Comparison of ENCODE assay signal across 1 cellular context in the genomic region with DNA sequence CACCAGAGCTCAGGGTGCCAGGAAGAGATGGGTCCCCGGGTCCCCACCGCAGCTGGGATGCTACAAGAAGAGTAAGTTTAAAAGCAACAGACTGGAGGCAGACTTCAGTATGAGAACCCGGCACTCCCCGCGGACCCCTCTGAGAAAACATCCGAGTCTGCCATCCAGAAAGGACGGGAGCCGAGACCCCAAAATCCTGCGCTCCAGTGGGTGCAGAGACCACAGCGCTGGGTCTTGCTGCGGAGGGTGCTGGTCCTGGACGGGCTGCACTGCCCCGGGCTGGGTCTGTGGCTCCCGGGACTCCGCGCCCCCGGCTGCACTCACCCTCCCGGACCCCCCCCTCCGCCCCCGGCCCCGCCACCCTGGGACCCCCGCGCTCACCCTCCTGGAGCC.
TF ChIP-seq lines count a peak whose summit lies in the region.

No MANE protein-coding gene starts in this region.

TF ChIP-seq in WTC11, 78 proteins besides CTCF, POLR2A, EP300 and RAD21 (continued from another document):
- TF ChIP-seq, protein P1, sequence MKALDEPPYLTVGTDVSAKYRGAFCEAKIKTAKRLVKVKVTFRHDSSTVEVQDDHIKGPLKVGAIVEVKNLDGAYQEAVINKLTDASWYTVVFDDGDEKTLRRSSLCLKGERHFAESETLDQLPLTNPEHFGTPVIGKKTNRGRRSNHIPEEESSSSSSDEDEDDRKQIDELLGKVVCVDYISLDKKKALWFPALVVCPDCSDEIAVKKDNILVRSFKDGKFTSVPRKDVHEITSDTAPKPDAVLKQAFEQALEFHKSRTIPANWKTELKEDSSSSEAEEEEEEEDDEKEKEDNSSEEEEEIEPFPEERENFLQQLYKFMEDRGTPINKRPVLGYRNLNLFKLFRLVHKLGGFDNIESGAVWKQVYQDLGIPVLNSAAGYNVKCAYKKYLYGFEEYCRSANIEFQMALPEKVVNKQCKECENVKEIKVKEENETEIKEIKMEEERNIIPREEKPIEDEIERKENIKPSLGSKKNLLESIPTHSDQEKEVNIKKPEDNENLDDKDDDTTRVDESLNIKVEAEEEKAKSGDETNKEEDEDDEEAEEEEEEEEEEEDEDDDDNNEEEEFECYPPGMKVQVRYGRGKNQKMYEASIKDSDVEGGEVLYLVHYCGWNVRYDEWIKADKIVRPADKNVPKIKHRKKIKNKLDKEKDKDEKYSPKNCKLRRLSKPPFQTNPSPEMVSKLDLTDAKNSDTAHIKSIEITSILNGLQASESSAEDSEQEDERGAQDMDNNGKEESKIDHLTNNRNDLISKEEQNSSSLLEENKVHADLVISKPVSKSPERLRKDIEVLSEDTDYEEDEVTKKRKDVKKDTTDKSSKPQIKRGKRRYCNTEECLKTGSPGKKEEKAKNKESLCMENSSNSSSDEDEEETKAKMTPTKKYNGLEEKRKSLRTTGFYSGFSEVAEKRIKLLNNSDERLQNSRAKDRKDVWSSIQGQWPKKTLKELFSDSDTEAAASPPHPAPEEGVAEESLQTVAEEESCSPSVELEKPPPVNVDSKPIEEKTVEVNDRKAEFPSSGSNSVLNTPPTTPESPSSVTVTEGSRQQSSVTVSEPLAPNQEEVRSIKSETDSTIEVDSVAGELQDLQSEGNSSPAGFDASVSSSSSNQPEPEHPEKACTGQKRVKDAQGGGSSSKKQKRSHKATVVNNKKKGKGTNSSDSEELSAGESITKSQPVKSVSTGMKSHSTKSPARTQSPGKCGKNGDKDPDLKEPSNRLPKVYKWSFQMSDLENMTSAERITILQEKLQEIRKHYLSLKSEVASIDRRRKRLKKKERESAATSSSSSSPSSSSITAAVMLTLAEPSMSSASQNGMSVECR (CRISPR knock-in tag; IDR thresholded peaks at IDR 0.05; ENCODE audit: borderline replicate concordance), result no peak
- TF ChIP-seq, protein P2, sequence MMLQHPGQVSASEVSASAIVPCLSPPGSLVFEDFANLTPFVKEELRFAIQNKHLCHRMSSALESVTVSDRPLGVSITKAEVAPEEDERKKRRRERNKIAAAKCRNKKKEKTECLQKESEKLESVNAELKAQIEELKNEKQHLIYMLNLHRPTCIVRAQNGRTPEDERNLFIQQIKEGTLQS (CRISPR knock-in tag; conservative IDR thresholded peaks at IDR 0.05), result no peak
- TF ChIP-seq, protein P3, sequence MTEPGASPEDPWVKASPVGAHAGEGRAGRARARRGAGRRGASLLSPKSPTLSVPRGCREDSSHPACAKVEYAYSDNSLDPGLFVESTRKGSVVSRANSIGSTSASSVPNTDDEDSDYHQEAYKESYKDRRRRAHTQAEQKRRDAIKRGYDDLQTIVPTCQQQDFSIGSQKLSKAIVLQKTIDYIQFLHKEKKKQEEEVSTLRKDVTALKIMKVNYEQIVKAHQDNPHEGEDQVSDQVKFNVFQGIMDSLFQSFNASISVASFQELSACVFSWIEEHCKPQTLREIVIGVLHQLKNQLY (CRISPR knock-in tag; IDR thresholded peaks at IDR 0.05), result no peak
- TF ChIP-seq ZNF138 (CRISPR knock-in tag; conservative IDR thresholded peaks at IDR 0.05), result no peak
